ENCODE assay signal across 9 cellular contexts in genomic region chr9:96344458-96345180, GRCh38. TPM values are rescaled to one million over a fixed set of nuclear protein-coding genes. Genes with fewer than 3 reads are reported as not detected.
A peak's percentile ranks its signal among the peaks of the same experiment; 100 is the strongest.
DNase-seq lines count a peak whose midpoint lies in the region; ATAC-seq and TF ChIP-seq lines count a peak whose summit lies in the region.
"Had no signal": no experiment of that assay in that cellular context is flagged by ENCODE, and none has a peak within 500 bp of the region (broad histone marks: within the 10 kb centered on the region; RNA-seq: fewer than 3 reads in every experiment).

No MANE protein-coding gene starts in this region.

- peaks cover 5% of the 10 kb centered on the region for H3K36me3 Mint-ChIP-seq in activated CD4-positive, alpha-beta T cell treated with anti-CD3 and anti-CD28 coated beads for 36 hours (ENCODE audit: low read depth)

- no peaks in the 10 kb centered on the region for H3K27me3 ChIP-seq in left lung

- POLR2A ChIA-PET in activated CD4-positive, alpha-beta T cell treated with anti-CD3 and anti-CD28 coated beads for 36 hours (lab: Charles Lee): interaction anchor here (0.6 kb wide), 1 partner anchor 153 kb away, joined by 4 read pairs; no protein-coding TSS in a partner anchor

- intact Hi-C loops in left lung (cut with DNase I): no loop called here
- intact Hi-C loops in activated CD4-positive, alpha-beta T cell treated with anti-CD3 and anti-CD28 coated beads for 36 hours (cut with DNase I, micrococcal nuclease): no loop called here

- H3K27ac ChIP-seq in coronary artery (peak overlapping the region in 1 of 2 donors; percentile 60), left lung (peak overlapping the region; percentile 20 to 64)

- H3K36me3 ChIP-seq in left lung: peaks cover 0 to 21% of the 10 kb centered on the region in 2 donors

- H3K4me1 ChIP-seq in left lung: peaks cover 0 to 10% of the 10 kb centered on the region in 2 donors

- no peak for TF ChIP-seq CTCF in coronary artery (IDR thresholded peaks at IDR 0.05)
- TF ChIP-seq CTCF in left lung (IDR thresholded peaks at IDR 0.05): no peak

- H3K27ac Mint-ChIP-seq in activated CD4-positive, alpha-beta T cell treated with anti-CD3 and anti-CD28 coated beads for 36 hours: no peak overlapping the region

- H3K4me1 Mint-ChIP-seq in activated CD4-positive, alpha-beta T cell treated with anti-CD3 and anti-CD28 coated beads for 36 hours: peaks cover 6% of the 10 kb centered on the region

- H3K4me3 ChIP-seq in coronary artery (no peak overlapping the region), left lung (no peak overlapping the region)

- H3K27me3 Mint-ChIP-seq in activated CD4-positive, alpha-beta T cell treated with anti-CD3 and anti-CD28 coated beads for 36 hours: no peaks in the 10 kb centered on the region

- peak; percentile 80 for ATAC-seq in left lung
- ATAC-seq in HG03095 (IDR thresholded peaks at IDR 0.05; ENCODE audit: unreplicated experiment): no peak
- no peak for ATAC-seq in activated CD4-positive, alpha-beta T cell treated with anti-CD3 and anti-CD28 coated beads for 36 hours

- no peak overlapping the region for H3K4me3 Mint-ChIP-seq in activated CD4-positive, alpha-beta T cell treated with anti-CD3 and anti-CD28 coated beads for 36 hours

- CTCF ChIA-PET in activated CD4-positive, alpha-beta T cell treated with anti-CD3 and anti-CD28 coated beads for 36 hours (lab: Charles Lee): interaction anchor here (0.6 to 1.4 kb wide), 4 partner anchors 17 to 97 kb away, joined by 3 to 4 read pairs (median 3); no protein-coding TSS in a partner anchor

- H3K9me3 Mint-ChIP-seq in activated CD4-positive, alpha-beta T cell treated with anti-CD3 and anti-CD28 coated beads for 36 hours (ENCODE audit: low read depth): no peaks in the 10 kb centered on the region

- peak; percentile 91 for DNase-seq in ELR (ENCODE audit: low read depth)
- peak; percentile 84 for DNase-seq in NCI-H69 (lab: John Stamatoyannopoulos, UW)
- DNase-seq in coronary artery (ENCODE audit: low spot score): peak; percentile 86
- DNase-seq in left lung: peak in 1 of 2 donors; percentile 62
- no peak for DNase-seq in activated T-cell treated with anti-CD3 and anti-CD28 coated beads, Interleukin-2, amount 50 U/mL, for 48 hours
- no peak for DNase-seq in activated CD4-positive, alpha-beta T cell treated with anti-CD3 and anti-CD28 coated beads for 36 hours
- no peak for DNase-seq in NCI-H2107 (lab: John Stamatoyannopoulos, UW)

- H3K9me3 ChIP-seq in left lung: no peaks in the 10 kb centered on the region

RNA-seq across cellular contexts. Expression of gene SLC35D2, which starts 38.9 kb away (rescaled TPM):
- total RNA-seq in left lung: 10 to 100 TPM; 24.8 to 32.4 TPM
- 1 to 10 TPM; 2.6 to 2.7 TPM for total RNA-seq in activated CD4-positive, alpha-beta T cell treated with anti-CD3 and anti-CD28 coated beads for 36 hours

RNA-seq across cellular contexts. Expression of gene HSD17B3, which starts 42.6 kb away (rescaled TPM):
- total RNA-seq in left lung: 1 to 10 TPM in 1 of 2 donors, under 1 TPM in 1; 0.41 to 1.0 TPM
- not detected for total RNA-seq in activated CD4-positive, alpha-beta T cell treated with anti-CD3 and anti-CD28 coated beads for 36 hours
- total RNA-seq: mononuclear cell had no signal

Comparison
In these comparisons a context has a peak if more than half of its experiments do, and no peak if none do; other contexts are left out.
1. DNase-seq: peak in ELR (single experiment), NCI-H69 (single experiment) and coronary artery (single experiment); none in activated T-cell treated with anti-CD3 and anti-CD28 coated beads, Interleukin-2, amount 50 U/mL, for 48 hours (0 of 2), activated CD4-positive, alpha-beta T cell treated with anti-CD3 and anti-CD28 coated beads for 36 hours (single experiment) and NCI-H2107 (single experiment).
2. RNA of gene SLC35D2, which starts 38.9 kb away (total RNA-seq): 24.8 to 32.4 TPM in left lung; 2.6 to 2.7 TPM in activated CD4-positive, alpha-beta T cell treated with anti-CD3 and anti-CD28 coated beads for 36 hours; every median in the first group is over 4 times any median in the second.